Comparison of ENCODE assay signal across 28 cellular contexts in the genomic region with DNA sequence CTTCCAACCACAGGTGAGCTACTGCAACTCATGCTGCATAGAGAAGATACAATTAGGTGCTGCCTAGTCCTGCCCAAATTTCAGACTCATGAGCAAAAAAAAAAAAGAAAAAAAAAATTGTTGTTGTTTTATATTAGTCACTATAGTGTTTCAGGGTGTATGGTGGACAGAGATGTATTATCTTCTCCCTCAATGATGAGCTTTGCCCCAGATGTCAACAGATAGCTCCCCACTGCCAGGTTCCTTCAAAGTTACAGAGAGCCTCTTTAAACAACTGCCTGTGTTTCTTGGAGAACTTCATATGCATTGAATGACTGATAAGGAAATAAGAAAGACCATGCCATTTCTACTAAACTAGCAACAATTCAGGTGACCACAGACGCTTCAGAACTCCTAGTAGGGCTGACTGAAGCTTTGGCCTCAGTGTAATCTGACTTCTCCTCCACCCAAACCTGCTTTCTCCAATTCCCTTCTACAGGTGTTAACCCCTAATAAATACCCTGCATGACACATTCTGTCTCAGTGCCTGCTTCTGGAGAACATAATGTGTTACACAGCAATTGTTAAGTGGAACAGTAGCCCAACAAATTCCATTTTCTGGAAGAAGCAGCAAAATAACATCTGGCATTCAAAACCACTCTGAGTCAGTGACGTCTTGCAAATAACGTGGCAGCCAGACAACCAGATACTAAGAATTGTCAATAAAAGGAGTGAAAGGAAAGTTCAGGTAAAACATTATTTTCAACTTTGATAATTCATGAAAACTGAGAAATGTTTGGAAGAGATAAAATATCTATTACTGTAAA.
DNase-seq lines count a peak whose midpoint lies in the region; ATAC-seq, FAIRE-seq and TF ChIP-seq lines count a peak whose summit lies in the region.
"Had no signal": no experiment of that assay in that cellular context is flagged by ENCODE, and none has a peak within 500 bp of the region (broad histone marks: within the 10 kb centered on the region; RNA-seq: fewer than 3 reads in every experiment).

No MANE protein-coding gene starts in this region.

- FAIRE-seq in astrocyte (lab: Jason Lieb, UNC), result no peak
- FAIRE-seq: A549, GM18507, H1 had no signal

- TF ChIP-seq CTCF in AG09309 (IDR thresholded peaks at IDR 0.05; ENCODE audit: control insufficient read depth, insufficient read depth, low read depth, low read length, missing control alignments) (no peak), astrocyte (IDR thresholded peaks at IDR 0.05; ENCODE audit: insufficient read depth, low read depth, low read length) (no peak), foreskin fibroblast (IDR thresholded peaks at IDR 0.05; ENCODE audit: low read depth, low read length) (no peak), nephron progenitor cell (IDR thresholded peaks at IDR 0.05) (no peak)

- H3K4me1 ChIP-seq in astrocyte (ENCODE audit: insufficient read depth, low read length) (no peaks in the 10 kb centered on the region), mesendoderm (ENCODE audit: control insufficient read depth, low read depth, low read length) (no peaks in the 10 kb centered on the region)
- H3K4me1 ChIP-seq: A549, ascending aorta, spleen had no signal

- no peak overlapping the region for H3K9ac ChIP-seq in astrocyte (ENCODE audit: low read length)
- H3K9ac ChIP-seq in mesendoderm (ENCODE audit: low read length), result no peak overlapping the region

- H3K27me3 ChIP-seq in astrocyte (ENCODE audit: insufficient read depth, low read length), result no peaks in the 10 kb centered on the region
- H3K27me3 ChIP-seq in mesendoderm (ENCODE audit: insufficient read depth, low read length, poor library complexity), result no peaks in the 10 kb centered on the region
- H3K27me3 ChIP-seq: ascending aorta, gastrocnemius medialis, uterus had no signal

- no peak overlapping the region for H4K5ac ChIP-seq in mesendoderm (ENCODE audit: low read length)

- no peaks in the 10 kb centered on the region for H3K36me3 ChIP-seq in astrocyte (ENCODE audit: insufficient read depth, low read length)
- H3K36me3 ChIP-seq in mesendoderm (ENCODE audit: control insufficient read depth, insufficient read depth, low read length), result no peaks in the 10 kb centered on the region
- H3K36me3 ChIP-seq: ascending aorta, gastrocnemius medialis, spleen, uterus had no signal

- H2BK15ac ChIP-seq in mesendoderm (replicated peaks; ENCODE audit: low read depth), result no peak overlapping the region

- H3K27me3 Mint-ChIP-seq in astrocyte (ENCODE audit: low read depth, unreplicated experiment) (no peaks in the 10 kb centered on the region), nephron progenitor cell (ENCODE audit: low read depth, poor library complexity) (peaks cover 3% of the 10 kb centered on the region)

- no peak overlapping the region for H3K4ac ChIP-seq in mesendoderm (ENCODE audit: low read depth, low read length)

- H2BK5ac ChIP-seq in mesendoderm (ENCODE audit: low read length), result no peak overlapping the region

- H3K79me1 ChIP-seq in mesendoderm (ENCODE audit: low read length), result peaks cover 1% of the 10 kb centered on the region

- H3K4me1 Mint-ChIP-seq in astrocyte (ENCODE audit: low read depth, unreplicated experiment) (peaks cover 8% of the 10 kb centered on the region), nephron progenitor cell (peaks cover 6% of the 10 kb centered on the region)

- WGBS in mesendoderm (ENCODE audit: extremely low coverage, insufficient coverage, low lambda C conversion rate), result no CpG with 5 or more reads among the region's 3 CpGs

- H2BK120ac ChIP-seq in mesendoderm (ENCODE audit: low read depth, low read length), result no peak overlapping the region

- H3K4me3 ChIP-seq in AG09309 (ENCODE audit: control insufficient read depth, low read depth, low read length) (no peak overlapping the region), astrocyte (ENCODE audit: insufficient read depth, low read depth, low read length) (no peak overlapping the region), foreskin fibroblast (ENCODE audit: low read depth in 1 of 2, low read length in 2 of 2) (no peak overlapping the region), mesendoderm (ENCODE audit: low read length) (no peak overlapping the region)
- H3K4me3 ChIP-seq: A549, ascending aorta, gastrocnemius medialis, spleen, uterus had no signal

- H3K23ac ChIP-seq in mesendoderm (ENCODE audit: low read length), result no peak overlapping the region

- H3K27ac ChIP-seq in astrocyte (ENCODE audit: low read depth, low read length) (no peak overlapping the region), mesendoderm (ENCODE audit: low read depth, low read length) (no peak overlapping the region)
- H3K27ac ChIP-seq: A549, ascending aorta, gastrocnemius medialis, spleen, uterus had no signal

- H3K36me3 Mint-ChIP-seq in astrocyte (ENCODE audit: low read depth, unreplicated experiment) (no peaks in the 10 kb centered on the region), nephron progenitor cell (ENCODE audit: low read depth) (no peaks in the 10 kb centered on the region)

- no peak overlapping the region for H2AFZ ChIP-seq in astrocyte (ENCODE audit: low read depth, low read length)

- no peak overlapping the region for H3K27ac Mint-ChIP-seq in astrocyte (ENCODE audit: unreplicated experiment)
- H3K27ac Mint-ChIP-seq in nephron progenitor cell, result no peak overlapping the region
- H3K27ac Mint-ChIP-seq: activated CD8-positive, alpha-beta T cell treated with anti-CD3 and anti-CD28 coated beads for 36 hours; activated naive CD4-positive, alpha-beta T cell treated with anti-CD3 and anti-CD28 coated beads for 36 hours; activated T-cell treated with anti-CD3 and anti-CD28 coated beads, Interleukin-2, amount 50 U/mL, for 24 hours; CD4-positive, alpha-beta T cell; effector memory CD8-positive, alpha-beta T cell had no signal

- no peak overlapping the region for H4K8ac ChIP-seq in mesendoderm (ENCODE audit: low read depth, low read length)

- H3K56ac ChIP-seq in mesendoderm (ENCODE audit: low read length), result no peak overlapping the region

- no peaks in the 10 kb centered on the region for H3K9me3 Mint-ChIP-seq in astrocyte (ENCODE audit: unreplicated experiment)
- no peaks in the 10 kb centered on the region for H3K9me3 Mint-ChIP-seq in nephron progenitor cell
- H3K9me3 Mint-ChIP-seq: activated CD8-positive, alpha-beta T cell treated with anti-CD3 and anti-CD28 coated beads for 36 hours; activated naive CD4-positive, alpha-beta T cell treated with anti-CD3 and anti-CD28 coated beads for 36 hours; activated T-cell treated with anti-CD3 and anti-CD28 coated beads, Interleukin-2, amount 50 U/mL, for 24 hours; CD4-positive, alpha-beta T cell; effector memory CD8-positive, alpha-beta T cell had no signal

- no peak overlapping the region for H3K18ac ChIP-seq in mesendoderm (ENCODE audit: low read length)

- H3K79me2 ChIP-seq in astrocyte (ENCODE audit: insufficient read depth, low read length), result peaks cover 12% of the 10 kb centered on the region
- H3K79me2 ChIP-seq in mesendoderm (ENCODE audit: control insufficient read depth, insufficient read depth, low read length), result no peaks in the 10 kb centered on the region

- H3K4me3 Mint-ChIP-seq in astrocyte (ENCODE audit: unreplicated experiment) (no peak overlapping the region), nephron progenitor cell (no peak overlapping the region)
- H3K4me3 Mint-ChIP-seq: activated CD8-positive, alpha-beta T cell treated with anti-CD3 and anti-CD28 coated beads for 36 hours; activated naive CD4-positive, alpha-beta T cell treated with anti-CD3 and anti-CD28 coated beads for 36 hours; activated T-cell treated with anti-CD3 and anti-CD28 coated beads, Interleukin-2, amount 50 U/mL, for 24 hours; CD4-positive, alpha-beta T cell; effector memory CD8-positive, alpha-beta T cell had no signal

- H4K20me1 ChIP-seq in astrocyte (ENCODE audit: insufficient read depth, low read length), result peaks cover 21% of the 10 kb centered on the region

- H3K9me3 ChIP-seq in astrocyte (ENCODE audit: insufficient read depth, low read depth, low read length), result no peaks in the 10 kb centered on the region
- H3K9me3 ChIP-seq: A549, ascending aorta, gastrocnemius medialis, spleen, uterus had no signal

- DNase-seq in AG09309 (ENCODE audit: low read depth), result peak; percentile 47
- DNase-seq in HCEC 1CT, result peak; percentile 49
- peak; percentile 61 for DNase-seq in astrocyte (ENCODE audit: low read depth)
- peak; percentile 14 to 53 for DNase-seq in foreskin fibroblast
- DNase-seq in mesendoderm, result no peak
- no peak for DNase-seq in nephron progenitor cell
- DNase-seq: activated CD4-positive, CD25-positive, alpha-beta regulatory T cell; activated CD8-positive, alpha-beta T cell treated with anti-CD3 and anti-CD28 coated beads for 36 hours; activated naive CD4-positive, alpha-beta T cell treated with anti-CD3 and anti-CD28 coated beads for 36 hours; activated T-cell treated with anti-CD3 and anti-CD28 coated beads, Interleukin-2, amount 50 U/mL, for 24 hours; CD4-positive, alpha-beta T cell; DMS79; effector memory CD8-positive, alpha-beta T cell; gastrocnemius medialis; left cardiac atrium; NCI-H1436 treated with DMSO at 0.1 percent for 48 hours; NCI-H526; SIG-M5; spleen; stimulated activated CD8-positive, alpha-beta memory T cell treated with anti-CD3 and anti-CD28 coated beads, Interleukin-4, amount 100 ng/mL, for 48 hours; T-helper 2 cell; uterus had no signal

- ATAC-seq in HG03439 (IDR thresholded peaks at IDR 0.05; ENCODE audit: unreplicated experiment), result no peak
- ATAC-seq in GM19023 (IDR thresholded peaks at IDR 0.05; ENCODE audit: unreplicated experiment), result no peak
- ATAC-seq: A549; activated CD8-positive, alpha-beta T cell treated with anti-CD3 and anti-CD28 coated beads for 36 hours; effector memory CD8-positive, alpha-beta T cell; gastrocnemius medialis; left cardiac atrium had no signal

- H3K4me2 ChIP-seq in astrocyte (ENCODE audit: low read length) (no peak overlapping the region), mesendoderm (ENCODE audit: low read length) (no peak overlapping the region)
- H3K4me2 ChIP-seq: A549 had no signal

- no peak overlapping the region for H2AK5ac ChIP-seq in mesendoderm (ENCODE audit: low read length)

Comparison
In these comparisons a context has a peak if more than half of its experiments do, and no peak if none do; other contexts are left out.
1. DNase-seq: peak in AG09309 (single experiment), HCEC 1CT (single experiment), astrocyte (single experiment) and foreskin fibroblast (2 of 2); none in mesendoderm (single experiment) and nephron progenitor cell (single experiment).